In the genomic region with DNA sequence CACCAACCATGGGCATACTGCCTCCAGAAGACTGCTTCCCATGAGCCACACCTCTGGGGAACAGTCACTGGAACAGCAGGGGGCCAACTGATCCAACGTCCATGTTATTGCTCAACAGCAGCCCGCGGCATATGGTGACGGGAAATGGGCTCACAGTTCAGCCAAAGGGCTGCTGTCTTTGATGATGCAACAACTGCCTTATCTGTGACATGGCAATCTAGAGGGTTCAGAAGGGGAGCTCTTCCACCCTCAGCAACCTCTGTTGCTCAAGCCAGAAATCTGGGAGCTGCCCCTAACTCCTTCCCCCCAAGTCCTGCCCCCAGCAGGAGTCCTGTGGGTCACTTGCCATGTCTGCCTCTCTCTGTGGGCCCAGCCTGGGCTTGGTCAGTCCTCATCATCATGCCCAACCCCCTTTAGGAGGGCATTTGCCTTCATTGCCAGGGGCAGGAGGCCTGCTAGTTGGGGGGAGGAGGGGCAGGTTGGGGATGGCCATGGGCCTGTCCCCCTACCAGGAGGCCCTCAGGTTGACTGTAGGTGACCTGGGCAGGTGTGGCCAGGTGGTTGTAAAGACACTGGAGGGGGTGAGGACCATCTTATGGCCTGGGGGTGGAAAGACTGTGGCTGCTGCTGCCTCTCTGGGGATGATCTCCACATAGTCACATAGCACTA, we compare ENCODE assay signal across 10 cellular contexts.
DNase-seq lines count a peak whose midpoint lies in the region; ATAC-seq and TF ChIP-seq lines count a peak whose summit lies in the region.
"Had no signal": no experiment of that assay in that cellular context is flagged by ENCODE, and none has a peak within 500 bp of the region (broad histone marks: within the 10 kb centered on the region; RNA-seq: fewer than 3 reads in every experiment).

No MANE protein-coding gene starts in this region.

- H3K4me1 ChIP-seq in SK-N-SH (ENCODE audit: control insufficient read depth in 1 of 2, insufficient read depth in 2 of 2, low read depth in 1 of 2, low read length in 1 of 2) (peaks cover 0 to 9% of the 10 kb centered on the region in 2 experiments; a peak in 1 of 4 replicates), body of pancreas (no peaks in the 10 kb centered on the region), right lobe of liver (peaks cover 0 to 53% (median 0%) of the 10 kb centered on the region in 4 donors), uterus (peaks cover 0 to 14% of the 10 kb centered on the region in 2 donors)

- H3K27me3 ChIP-seq in SK-N-SH (ENCODE audit: insufficient read depth) (no peaks in the 10 kb centered on the region), body of pancreas (no peaks in the 10 kb centered on the region), right lobe of liver (no peaks in the 10 kb centered on the region), uterus (no peaks in the 10 kb centered on the region)

- H3K27ac ChIP-seq in SK-N-SH (ENCODE audit: low read depth in 2 of 2, low read length in 1 of 2) (no peak overlapping the region), body of pancreas (no peak overlapping the region), right lobe of liver (peak overlapping the region in 1 of 3 donors; percentile 18), uterus (peak overlapping the region in 1 of 2 donors; percentile 50)

- peak; percentile 4 for DNase-seq in SK-N-SH
- peak in 1 of 4 donors; percentile 20 for DNase-seq in body of pancreas
- DNase-seq in right lobe of liver = peak in 2 of 3 donors; percentile 69 to 70
- peak; percentile 56 to 72 for DNase-seq in uterus
- no peak for DNase-seq in NCI-H1105 (lab: John Stamatoyannopoulos, UW)
- no peak for DNase-seq in DMS53 (lab: John Stamatoyannopoulos, UW)
- DNase-seq: NCI-H345, stomach had no signal

- no peak overlapping the region for H3K9ac ChIP-seq in SK-N-SH

- WGBS in SK-N-SH (ENCODE audit: low lambda C conversion rate) = 68% methylated on average over 3 of the region's 4 CpGs
- WGBS in body of pancreas, 2 donors = 68 to 85% methylated on average over 3 to 4 of the region's 4 CpGs
- WGBS in right lobe of liver (ENCODE audit: insufficient coverage, low coverage, low lambda C conversion rate, missing lambda C conversion rate) = no CpG with 5 or more reads among the region's 4 CpGs

- no peaks in the 10 kb centered on the region for H3K9me3 ChIP-seq in SK-N-SH
- H3K9me3 ChIP-seq in body of pancreas = no peaks in the 10 kb centered on the region
- H3K9me3 ChIP-seq in right lobe of liver = no peaks in the 10 kb centered on the region
- H3K9me3 ChIP-seq in uterus = no peaks in the 10 kb centered on the region
- H3K9me3 ChIP-seq: stomach had no signal

- POLR2A ChIA-PET in SK-N-SH (lab: Yijun Ruan, JAX) = no interaction called here

- CTCF ChIA-PET in SK-N-SH (lab: Yijun Ruan, JAX) = interaction anchor here (0.6 to 5.2 kb wide), 7 partner anchors 10 to 810 kb away, joined by 3 to 39 read pairs (median 3); no protein-coding TSS in a partner anchor

- no peak for TF ChIP-seq RAD21 in SK-N-SH (IDR thresholded peaks at IDR 0.05; ENCODE audit: low read length)

- TF ChIP-seq EP300 in SK-N-SH (IDR thresholded peaks at IDR 0.05; ENCODE audit: borderline replicate concordance in 1 of 2, low read depth in 1 of 2, low read length in 1 of 2) = no peak

- TF ChIP-seq POLR2A in body of pancreas (IDR thresholded peaks at IDR 0.05) (no peak), right lobe of liver (IDR thresholded peaks at IDR 0.05) (no peak), uterus (IDR thresholded peaks at IDR 0.05) (no peak)

- no peak for ATAC-seq in SK-N-SH treated with all-trans-retinoic acid at 6 μM for 48 hours
- peak; percentile 49 for ATAC-seq in body of pancreas
- peak in 3 of 4 donors; percentile 58 to 83 (median 63) for ATAC-seq in right lobe of liver
- no peak for ATAC-seq in GM21515 (IDR thresholded peaks at IDR 0.05; ENCODE audit: unreplicated experiment)

- no peaks in the 10 kb centered on the region for H4K20me1 ChIP-seq in SK-N-SH (ENCODE audit: insufficient read depth)

- no peaks in the 10 kb centered on the region for H3K9me2 ChIP-seq in SK-N-SH

- TF ChIP-seq CTCF in SK-N-SH (IDR thresholded peaks at IDR 0.05) (no peak), body of pancreas (IDR thresholded peaks at IDR 0.05) (no peak), right lobe of liver (IDR thresholded peaks at IDR 0.05) (no peak), uterus (IDR thresholded peaks at IDR 0.05) (no peak)

- H3K79me2 ChIP-seq in SK-N-SH (ENCODE audit: insufficient read depth) = no peaks in the 10 kb centered on the region

- intact Hi-C loops in body of pancreas (cut with DNase I) (no loop called here), right lobe of liver (cut with DNase I) (no loop called here), uterus (cut with DNase I; ENCODE audit: low total_unique reads) (no loop called here)

- no peak overlapping the region for H3K4me2 ChIP-seq in SK-N-SH

- no peaks in the 10 kb centered on the region for H3F3A ChIP-seq in SK-N-SH (replicated peaks; ENCODE audit: insufficient read depth)

- H3K36me3 ChIP-seq in SK-N-SH (replicated peaks in 1 of 2; ENCODE audit: control insufficient read depth in 1 of 2, insufficient read depth in 2 of 2, low read length in 1 of 2) (no peaks in the 10 kb centered on the region), body of pancreas (replicated peaks in 1 of 2; ENCODE audit: insufficient read depth in 1 of 2, low read depth in 2 of 2) (no peaks in the 10 kb centered on the region), right lobe of liver (no peaks in the 10 kb centered on the region), uterus (no peaks in the 10 kb centered on the region)
- H3K36me3 ChIP-seq: stomach had no signal

- H3K4me3 ChIP-seq in SK-N-SH (ENCODE audit: low read depth in 2 of 2, low read length in 1 of 2) (no peak overlapping the region), body of pancreas (no peak overlapping the region), right lobe of liver (no peak overlapping the region), uterus (no peak overlapping the region)
- H3K4me3 ChIP-seq: stomach had no signal

- no peak overlapping the region for H2AFZ ChIP-seq in SK-N-SH (ENCODE audit: low read depth)

TF ChIP-seq in SK-N-SH, 30 proteins besides CTCF, POLR2A, EP300 and RAD21 (continues in another document):
- TF ChIP-seq RFX5 (IDR thresholded peaks at IDR 0.05; ENCODE audit: low read length) (no peak), YY1 (IDR thresholded peaks at IDR 0.05; ENCODE audit: low read depth) (no peak), TEAD4 (IDR thresholded peaks at IDR 0.05; ENCODE audit: borderline replicate concordance, insufficient read depth) (no peak), ELF1 (IDR thresholded peaks at IDR 0.05) (no peak), GABPA (IDR thresholded peaks at IDR 0.05; ENCODE audit: low read depth) (no peak), MXI1 (IDR thresholded peaks at IDR 0.05; ENCODE audit: low read depth, low read length) (no peak), RCOR1 (IDR thresholded peaks at IDR 0.05; ENCODE audit: low read length) (no peak), TAF1 (IDR thresholded peaks at IDR 0.05; ENCODE audit: borderline replicate concordance, low read depth, low read length) (no peak), SIN3A (IDR thresholded peaks at IDR 0.05; ENCODE audit: borderline replicate concordance, low read depth, low read length) (no peak), NRF1 (IDR thresholded peaks at IDR 0.05; ENCODE audit: low read depth, low read length) (no peak), FOXJ3 (CRISPR knock-in tag; IDR thresholded peaks at IDR 0.05) (no peak)
- TF ChIP-seq, protein P1, sequence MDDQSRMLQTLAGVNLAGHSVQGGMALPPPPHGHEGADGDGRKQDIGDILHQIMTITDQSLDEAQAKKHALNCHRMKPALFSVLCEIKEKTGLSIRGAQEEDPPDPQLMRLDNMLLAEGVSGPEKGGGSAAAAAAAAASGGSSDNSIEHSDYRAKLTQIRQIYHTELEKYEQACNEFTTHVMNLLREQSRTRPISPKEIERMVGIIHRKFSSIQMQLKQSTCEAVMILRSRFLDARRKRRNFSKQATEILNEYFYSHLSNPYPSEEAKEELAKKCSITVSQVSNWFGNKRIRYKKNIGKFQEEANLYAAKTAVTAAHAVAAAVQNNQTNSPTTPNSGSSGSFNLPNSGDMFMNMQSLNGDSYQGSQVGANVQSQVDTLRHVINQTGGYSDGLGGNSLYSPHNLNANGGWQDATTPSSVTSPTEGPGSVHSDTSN (IDR thresholded peaks at IDR 0.05) = no peak

TF ChIP-seq in SK-N-SH treated with all-trans-retinoic acid at 6 μM for 48 hours, 23 proteins besides CTCF, POLR2A, EP300 and RAD21 (continues in another document):
- TF ChIP-seq ZC3H10 (CRISPR knock-in tag; IDR thresholded peaks at IDR 0.05) (no peak), ZNF70 (CRISPR knock-in tag; IDR thresholded peaks at IDR 0.05) (no peak), ISL1 (CRISPR knock-in tag; IDR thresholded peaks at IDR 0.05) (no peak), BACH2 (CRISPR knock-in tag; IDR thresholded peaks at IDR 0.05; ENCODE audit: borderline replicate concordance) (no peak), CSRNP3 (CRISPR knock-in tag; IDR thresholded peaks at IDR 0.05) (no peak), ZFP3 (CRISPR knock-in tag; IDR thresholded peaks at IDR 0.05) (no peak), GLIS3 (CRISPR knock-in tag; IDR thresholded peaks at IDR 0.05) (no peak), TCF4 (CRISPR knock-in tag; IDR thresholded peaks at IDR 0.05; ENCODE audit: borderline replicate concordance) (no peak)

Comparison
In these comparisons a context has a peak if more than half of its experiments do, and no peak if none do; other contexts are left out.
1. DNase-seq: peak in SK-N-SH (single experiment), right lobe of liver (2 of 3) and uterus (2 of 2); none in NCI-H1105 (single experiment) and DMS53 (single experiment).
2. ATAC-seq: peak in body of pancreas (single experiment) and right lobe of liver (3 of 4); none in SK-N-SH treated with all-trans-retinoic acid at 6 μM for 48 hours (single experiment) and GM21515 (single experiment).